ENCODE assay signal across 1 cellular context in the genomic region with DNA sequence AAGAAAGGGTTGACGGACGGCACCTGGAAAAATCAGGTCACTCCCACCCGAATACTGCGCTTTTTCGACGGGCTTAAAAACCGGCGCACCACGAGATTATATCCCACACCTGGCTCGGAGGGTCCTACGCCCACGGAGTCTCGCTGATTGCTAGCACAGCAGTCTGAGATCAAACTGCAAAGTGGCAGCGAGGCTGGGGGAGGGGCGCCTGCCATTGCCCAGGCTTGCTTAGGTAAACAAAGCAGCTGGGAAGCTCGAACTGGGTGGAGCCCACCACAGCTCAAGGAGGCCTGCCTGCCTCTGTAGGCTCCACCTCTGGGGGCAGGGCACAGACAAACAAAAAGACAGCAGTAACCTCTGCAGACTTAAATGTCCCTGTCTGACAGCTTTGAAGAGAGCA. TPM values are rescaled to one million over a fixed set of nuclear protein-coding genes. Genes with fewer than 3 reads are reported as not detected.
"Had no signal": no experiment of that assay in that cellular context is flagged by ENCODE, and none has a peak within 500 bp of the region (broad histone marks: within the 10 kb centered on the region; RNA-seq: fewer than 3 reads in every experiment).

No MANE protein-coding gene starts in this region.

RNA-seq across cellular contexts. Expression of gene PTGS2, which starts 42.7 kb away (rescaled TPM):
- total RNA-seq: activated B cell treated with CpG ODN at 0.5 μM for 24 hours had no signal
